23 cellular contexts compared by ENCODE assay signal in genomic region chr10:71087622-71088021, GRCh38.
DNase-seq lines count a peak whose midpoint lies in the region; ATAC-seq and TF ChIP-seq lines count a peak whose summit lies in the region.
"Had no signal": no experiment of that assay in that cellular context is flagged by ENCODE, and none has a peak within 500 bp of the region (broad histone marks: within the 10 kb centered on the region; RNA-seq: fewer than 3 reads in every experiment).

No MANE protein-coding gene starts in this region.

- H3K4me1 ChIP-seq in left ventricle myocardium inferior: peaks cover 3% of the 10 kb centered on the region
- H3K4me1 ChIP-seq in neural progenitor cell: peaks cover 77% of the 10 kb centered on the region
- no peaks in the 10 kb centered on the region for H3K4me1 ChIP-seq in upper lobe of right lung
- H3K4me1 ChIP-seq in esophagus squamous epithelium: peaks cover 0 to 13% (median 1%) of the 10 kb centered on the region in 3 donors
- H3K4me1 ChIP-seq: adrenal gland, transverse colon had no signal

- TF ChIP-seq POLR2A in esophagus squamous epithelium (IDR thresholded peaks at IDR 0.05): no peak

- BruUV-seq in Calu3 (replicated peaks; lab: Mats Ljungman, UMichigan): no TSS peak

- no peak for TF ChIP-seq CTCF in left ventricle myocardium inferior (IDR thresholded peaks at IDR 0.05; ENCODE audit: borderline replicate concordance)
- no peak for TF ChIP-seq CTCF in neural progenitor cell (IDR thresholded peaks at IDR 0.05)
- no peak for TF ChIP-seq CTCF in upper lobe of right lung (IDR thresholded peaks at IDR 0.05)
- no peak for TF ChIP-seq CTCF in esophagus squamous epithelium (IDR thresholded peaks at IDR 0.05)
- TF ChIP-seq CTCF in Calu3 (IDR thresholded peaks at IDR 0.05; ENCODE audit: unreplicated experiment): no peak

- H3K79me2 ChIP-seq in neural progenitor cell (ENCODE audit: low read depth): no peaks in the 10 kb centered on the region

- H3K9me3 Mint-ChIP-seq in activated T-helper 2 cell treated with anti-CD3 and anti-CD28 coated beads, Interferon-gamma antibody, Interleukin-2, Interleukin-4, amounts not matched to agents 10 μg/mL and 5 μg/mL and 100 μg/mL, durations not matched to agents 14 hours and 24 hours and 36 hours: no peaks in the 10 kb centered on the region
- H3K9me3 Mint-ChIP-seq in neural progenitor cell: no peaks in the 10 kb centered on the region
- no peaks in the 10 kb centered on the region for H3K9me3 Mint-ChIP-seq in Calu3 (ENCODE audit: low read depth, unreplicated experiment)
- H3K9me3 Mint-ChIP-seq: activated T-helper 17 cell treated with anti-CD3 and anti-CD28 coated beads, Interleukin-2, amount 50 U/mL, for 72 hours; CD8-positive, alpha-beta T cell; stimulated activated naive B cell treated with anti-CD40 and anti-IgM and Interleukin-4, amounts not matched to agents 10 μg/mL and 1 μg/mL and 100 μg/mL, for 72 hours had no signal

- no peak overlapping the region for H2AFZ ChIP-seq in neural progenitor cell (replicated peaks)

- H4K20me1 ChIP-seq in neural progenitor cell (ENCODE audit: low read depth): no peaks in the 10 kb centered on the region

- H3K27me3 Mint-ChIP-seq in activated T-helper 2 cell treated with anti-CD3 and anti-CD28 coated beads, Interferon-gamma antibody, Interleukin-2, Interleukin-4, amounts not matched to agents 10 μg/mL and 5 μg/mL and 100 μg/mL, durations not matched to agents 14 hours and 24 hours and 36 hours (ENCODE audit: low read depth): no peaks in the 10 kb centered on the region
- H3K27me3 Mint-ChIP-seq in neural progenitor cell (ENCODE audit: insufficient read depth, low read depth): peaks cover 12% of the 10 kb centered on the region
- peaks cover 15% of the 10 kb centered on the region for H3K27me3 Mint-ChIP-seq in Calu3 (ENCODE audit: unreplicated experiment)

- no peak overlapping the region for H3K27ac Mint-ChIP-seq in activated T-helper 2 cell treated with anti-CD3 and anti-CD28 coated beads, Interferon-gamma antibody, Interleukin-2, Interleukin-4, amounts not matched to agents 10 μg/mL and 5 μg/mL and 100 μg/mL, durations not matched to agents 14 hours and 24 hours and 36 hours
- H3K27ac Mint-ChIP-seq in neural progenitor cell (no peak overlapping the region), Calu3 (ENCODE audit: unreplicated experiment) (no peak overlapping the region)
- H3K27ac Mint-ChIP-seq: activated T-helper 17 cell treated with anti-CD3 and anti-CD28 coated beads, Interleukin-2, amount 50 U/mL, for 72 hours; CD8-positive, alpha-beta T cell; stimulated activated naive B cell treated with anti-CD40 and anti-IgM and Interleukin-4, amounts not matched to agents 10 μg/mL and 1 μg/mL and 100 μg/mL, for 72 hours had no signal

- peak; percentile 7 for DNase-seq in left ventricle myocardium superior
- no peak for DNase-seq in left ventricle myocardium inferior
- DNase-seq in activated T-helper 2 cell treated with anti-CD3 and anti-CD28 coated beads, Interferon-gamma antibody, Interleukin-2, Interleukin-4, amounts not matched to agents 10 μg/mL and 5 μg/mL and 100 μg/mL, durations not matched to agents 14 hours and 24 hours and 36 hours (ENCODE audit: low spot score): peak; percentile 3
- no peak for DNase-seq in neural progenitor cell (ENCODE audit: low spot score)
- DNase-seq in upper lobe of right lung: peak; percentile 38
- DNase-seq in esophagus squamous epithelium (lab: John Stamatoyannopoulos, UW): no peak
- no peak for DNase-seq in Calu3
- no peak for DNase-seq in activated CD4-positive, alpha-beta T cell treated with anti-CD3 and anti-CD28 coated beads, Interleukin-2, amount 50 U/mL, for 1 hour
- DNase-seq: DMS79; foreskin melanocyte; hypothalamus; NCI-H1694 treated with DMSO at 0.1 percent for 48 hours; NCI-H82; OCI-M1; SHP77; stimulated activated naive B cell treated with anti-CD40 and anti-IgM and Interleukin-4, amounts not matched to agents 10 μg/mL and 1 μg/mL and 100 μg/mL, for 72 hours; T-helper 1 cell; transverse colon had no signal

- ATAC-seq in left ventricle myocardium superior: no peak
- ATAC-seq in upper lobe of right lung: no peak
- ATAC-seq: activated T-helper 17 cell treated with anti-CD3 and anti-CD28 coated beads, Interleukin-2, amount 50 U/mL, for 72 hours; CD8-positive, alpha-beta T cell; stimulated activated naive B cell treated with anti-CD40 and anti-IgM and Interleukin-4, amounts not matched to agents 10 μg/mL and 1 μg/mL and 100 μg/mL, for 72 hours had no signal

- H3K4me3 ChIP-seq in left ventricle myocardium inferior (no peak overlapping the region), neural progenitor cell (no peak overlapping the region), upper lobe of right lung (no peak overlapping the region), esophagus squamous epithelium (no peak overlapping the region)
- H3K4me3 ChIP-seq: adrenal gland, dorsolateral prefrontal cortex, ovary, transverse colon had no signal

- intact Hi-C loops in left ventricle myocardium superior (cut with micrococcal nuclease): no loop called here
- intact Hi-C loops in left ventricle myocardium inferior (cut with micrococcal nuclease): no loop called here
- intact Hi-C loops in activated T-helper 2 cell treated with anti-CD3 and anti-CD28 coated beads, Interferon-gamma antibody, Interleukin-2, Interleukin-4, amounts not matched to agents 10 μg/mL and 5 μg/mL and 100 μg/mL, durations not matched to agents 14 hours and 24 hours and 36 hours (cut with micrococcal nuclease): no loop called here
- intact Hi-C loops in upper lobe of right lung (cut with DNase I): no loop called here
- intact Hi-C loops in esophagus squamous epithelium (cut with DNase I): no loop called here
- intact Hi-C loops in Calu3 (cut with micrococcal nuclease; ENCODE audit: unreplicated experiment): no loop called here

- H3K9ac ChIP-seq in neural progenitor cell: no peak overlapping the region

- H3K36me3 ChIP-seq in left ventricle myocardium inferior (no peaks in the 10 kb centered on the region), neural progenitor cell (no peaks in the 10 kb centered on the region), upper lobe of right lung (no peaks in the 10 kb centered on the region), esophagus squamous epithelium (no peaks in the 10 kb centered on the region)
- H3K36me3 ChIP-seq: adrenal gland, ovary, transverse colon had no signal

- CTCF ChIA-PET in Calu3 (lab: Charles Lee): no interaction called here

- H3K9me3 ChIP-seq in left ventricle myocardium inferior (replicated peaks) (no peaks in the 10 kb centered on the region), neural progenitor cell (ENCODE audit: low read depth) (no peaks in the 10 kb centered on the region), upper lobe of right lung (no peaks in the 10 kb centered on the region), esophagus squamous epithelium (no peaks in the 10 kb centered on the region)
- H3K9me3 ChIP-seq: adrenal gland, ovary, transverse colon had no signal

- peak overlapping the region; percentile 72 for H3K4me2 ChIP-seq in neural progenitor cell

- H3K4me1 Mint-ChIP-seq in activated T-helper 2 cell treated with anti-CD3 and anti-CD28 coated beads, Interferon-gamma antibody, Interleukin-2, Interleukin-4, amounts not matched to agents 10 μg/mL and 5 μg/mL and 100 μg/mL, durations not matched to agents 14 hours and 24 hours and 36 hours (ENCODE audit: low read depth): no peaks in the 10 kb centered on the region
- H3K4me1 Mint-ChIP-seq in neural progenitor cell: peaks cover 34% of the 10 kb centered on the region
- H3K4me1 Mint-ChIP-seq in Calu3 (ENCODE audit: low read depth, unreplicated experiment): no peaks in the 10 kb centered on the region
- H3K4me1 Mint-ChIP-seq: activated T-helper 17 cell treated with anti-CD3 and anti-CD28 coated beads, Interleukin-2, amount 50 U/mL, for 72 hours; stimulated activated naive B cell treated with anti-CD40 and anti-IgM and Interleukin-4, amounts not matched to agents 10 μg/mL and 1 μg/mL and 100 μg/mL, for 72 hours had no signal

- no peak overlapping the region for H3K27ac ChIP-seq in left ventricle myocardium inferior (replicated peaks)
- H3K27ac ChIP-seq in neural progenitor cell: no peak overlapping the region
- no peak overlapping the region for H3K27ac ChIP-seq in upper lobe of right lung
- no peak overlapping the region for H3K27ac ChIP-seq in esophagus squamous epithelium
- H3K27ac ChIP-seq: adrenal gland, dorsolateral prefrontal cortex, ovary, transverse colon had no signal

- WGBS in esophagus squamous epithelium, 2 donors: 76 to 88% methylated on average over 4 of the region's 4 CpGs

- peaks cover 33% of the 10 kb centered on the region for H3F3A ChIP-seq in neural progenitor cell (ENCODE audit: low read depth)

- no peaks in the 10 kb centered on the region for H3K36me3 Mint-ChIP-seq in activated T-helper 2 cell treated with anti-CD3 and anti-CD28 coated beads, Interferon-gamma antibody, Interleukin-2, Interleukin-4, amounts not matched to agents 10 μg/mL and 5 μg/mL and 100 μg/mL, durations not matched to agents 14 hours and 24 hours and 36 hours (ENCODE audit: low read depth)
- H3K36me3 Mint-ChIP-seq in neural progenitor cell (no peaks in the 10 kb centered on the region), Calu3 (ENCODE audit: insufficient read depth, unreplicated experiment) (no peaks in the 10 kb centered on the region)
- H3K36me3 Mint-ChIP-seq: CD8-positive, alpha-beta T cell; stimulated activated naive B cell treated with anti-CD40 and anti-IgM and Interleukin-4, amounts not matched to agents 10 μg/mL and 1 μg/mL and 100 μg/mL, for 72 hours had no signal

- H3K27me3 ChIP-seq in left ventricle myocardium inferior (ENCODE audit: low read depth) (peaks cover 13% of the 10 kb centered on the region), neural progenitor cell (no peaks in the 10 kb centered on the region), upper lobe of right lung (no peaks in the 10 kb centered on the region), esophagus squamous epithelium (peaks cover 0 to 4% (median 0%) of the 10 kb centered on the region in 4 donors)
- H3K27me3 ChIP-seq: adrenal gland, dorsolateral prefrontal cortex, ovary, transverse colon had no signal

- H3K4me3 Mint-ChIP-seq in activated T-helper 2 cell treated with anti-CD3 and anti-CD28 coated beads, Interferon-gamma antibody, Interleukin-2, Interleukin-4, amounts not matched to agents 10 μg/mL and 5 μg/mL and 100 μg/mL, durations not matched to agents 14 hours and 24 hours and 36 hours (ENCODE audit: low read depth): no peak overlapping the region
- H3K4me3 Mint-ChIP-seq in neural progenitor cell: no peak overlapping the region
- no peak overlapping the region for H3K4me3 Mint-ChIP-seq in Calu3 (ENCODE audit: low read depth, unreplicated experiment)
- H3K4me3 Mint-ChIP-seq: activated T-helper 17 cell treated with anti-CD3 and anti-CD28 coated beads, Interleukin-2, amount 50 U/mL, for 72 hours; CD8-positive, alpha-beta T cell; stimulated activated naive B cell treated with anti-CD40 and anti-IgM and Interleukin-4, amounts not matched to agents 10 μg/mL and 1 μg/mL and 100 μg/mL, for 72 hours had no signal

Comparison
In these comparisons a context has a peak if more than half of its experiments do, and no peak if none do; other contexts are left out.
1. DNase-seq: peak in left ventricle myocardium superior (single experiment), activated T-helper 2 cell treated with anti-CD3 and anti-CD28 coated beads, Interferon-gamma antibody, Interleukin-2, Interleukin-4, amounts not matched to agents 10 μg/mL and 5 μg/mL and 100 μg/mL, durations not matched to agents 14 hours and 24 hours and 36 hours (single experiment) and upper lobe of right lung (single experiment); none in left ventricle myocardium inferior (single experiment), neural progenitor cell (single experiment), esophagus squamous epithelium (single experiment), Calu3 (single experiment) and activated CD4-positive, alpha-beta T cell treated with anti-CD3 and anti-CD28 coated beads, Interleukin-2, amount 50 U/mL, for 1 hour (single experiment).